42 cellular contexts compared by ENCODE assay signal in genomic region chr20:21377701-21378100, GRCh38. TPM values are rescaled to one million over a fixed set of nuclear protein-coding genes. Genes with fewer than 3 reads are reported as not detected.
"Had no signal": no experiment of that assay in that cellular context is flagged by ENCODE, and none has a peak within 500 bp of the region (broad histone marks: within the 10 kb centered on the region; RNA-seq: fewer than 3 reads in every experiment).

No MANE protein-coding gene starts in this region.

- FAIRE-seq: colon, endothelial cell of umbilical vein had no signal

- H3K27me3 Mint-ChIP-seq: activated CD4-positive, alpha-beta memory T cell treated with anti-CD3 and anti-CD28 coated beads for 36 hours; activated CD4-positive, alpha-beta T cell treated with anti-CD3 and anti-CD28 coated beads for 36 hours; activated CD4-positive, alpha-beta T cell treated with anti-CD3 and anti-CD28 coated beads, Interleukin-2, amount 10 ng/mL, durations not matched to agents 24 days and 14 days; activated CD8-positive, alpha-beta memory T cell treated with anti-CD3 and anti-CD28 coated beads, Interleukin-2, amount 10 ng/mL, durations not matched to agents 7 days and 5 days; activated naive CD4-positive, alpha-beta T cell treated with anti-CD3 and anti-CD28 coated beads, Interleukin-2, amount 10 ng/mL, durations not matched to agents 7 days and 5 days; activated naive CD8-positive, alpha-beta T cell treated with anti-CD3 and anti-CD28 coated beads, Interleukin-2, amount 10 ng/mL, durations not matched to agents 7 days and 5 days; activated T-cell treated with anti-CD3 and anti-CD28 coated beads, Interleukin-2, amount 50 U/mL, for 24 hours; brain; central memory CD8-positive, alpha-beta T cell; effector memory CD8-positive, alpha-beta T cell; T-cell had no signal

- H3K4me3 ChIP-seq: ascending aorta, breast epithelium, esophagus squamous epithelium, gastroesophageal sphincter had no signal

- H3K36me3 ChIP-seq: breast epithelium had no signal

- H3K4me3 Mint-ChIP-seq: activated CD4-positive, alpha-beta memory T cell treated with anti-CD3 and anti-CD28 coated beads for 36 hours; activated CD4-positive, alpha-beta T cell treated with anti-CD3 and anti-CD28 coated beads for 36 hours; activated CD4-positive, alpha-beta T cell treated with anti-CD3 and anti-CD28 coated beads, Interleukin-2, amount 10 ng/mL, durations not matched to agents 24 days and 14 days; activated CD8-positive, alpha-beta memory T cell treated with anti-CD3 and anti-CD28 coated beads, Interleukin-2, amount 10 ng/mL, durations not matched to agents 7 days and 5 days; activated CD8-positive, alpha-beta T cell treated with anti-CD3 and anti-CD28 coated beads, Interleukin-2, amount 10 ng/mL, durations not matched to agents 7 days and 5 days; activated naive CD4-positive, alpha-beta T cell treated with anti-CD3 and anti-CD28 coated beads, Interleukin-2, amount 10 ng/mL, durations not matched to agents 7 days and 5 days; activated naive CD8-positive, alpha-beta T cell treated with anti-CD3 and anti-CD28 coated beads, Interleukin-2, amount 10 ng/mL, durations not matched to agents 7 days and 5 days; activated T-cell treated with anti-CD3 and anti-CD28 coated beads, Interleukin-2, amount 50 U/mL, for 24 hours; activated T-cell treated with anti-CD3 and anti-CD28 coated beads, Interleukin-2, amount 50 U/mL, for 72 hours; brain; central memory CD8-positive, alpha-beta T cell; effector memory CD8-positive, alpha-beta T cell; T-cell; T-helper 1 cell treated with Interleukin-12 subunit alpha and Interleukin-12 subunit beta and Interleukin-4 antibody, amounts not matched to agents 30 μg/mL and 1 μg/mL, for 36 hours; T-helper 2 cell treated with Interferon-gamma antibody and Interleukin-4, amounts not matched to agents 5 μg/mL and 100 μg/mL, for 36 hours had no signal

- H3K9me3 ChIP-seq: ascending aorta, breast epithelium, esophagus squamous epithelium, gastroesophageal sphincter had no signal

- DNase-seq: activated CD4-positive, alpha-beta memory T cell treated with anti-CD3 and anti-CD28 coated beads for 36 hours; activated CD4-positive, alpha-beta T cell treated with anti-CD3 and anti-CD28 coated beads for 36 hours; activated CD4-positive, alpha-beta T cell treated with anti-CD3 and anti-CD28 coated beads, Interleukin-2, amount 10 ng/mL, durations not matched to agents 24 days and 14 days; activated CD4-positive, CD25-positive, alpha-beta regulatory T cell; activated CD4-positive, CD25-positive, alpha-beta regulatory T cell treated with anti-CD3 and anti-CD28 coated beads, Interleukin-2, amount 50 U/mL, for 72 hours; activated CD8-positive, alpha-beta memory T cell treated with anti-CD3 and anti-CD28 coated beads, Interleukin-2, amount 10 ng/mL, durations not matched to agents 7 days and 5 days; activated CD8-positive, alpha-beta memory T cell treated with anti-CD3 and anti-CD28 coated beads, Interleukin-2, amount 50 U/mL, for 4 hours; activated CD8-positive, alpha-beta T cell treated with anti-CD3 and anti-CD28 coated beads, Interleukin-2, amount 10 ng/mL, durations not matched to agents 7 days and 5 days; activated gamma-delta T cell; activated naive CD4-positive, alpha-beta T cell; activated naive CD4-positive, alpha-beta T cell treated with anti-CD3 and anti-CD28 coated beads, Interleukin-2, amount 10 ng/mL, durations not matched to agents 7 days and 5 days; activated naive CD8-positive, alpha-beta T cell treated with anti-CD3 and anti-CD28 coated beads, Interleukin-2, amount 10 ng/mL, durations not matched to agents 7 days and 5 days; activated T-cell treated with anti-CD3 and anti-CD28 coated beads, Interleukin-2, amount 50 U/mL, for 24 hours; activated T-cell treated with anti-CD3 and anti-CD28 coated beads, Interleukin-2, amount 50 U/mL, for 72 hours; cortex of kidney; dermis blood vessel endothelial cell; effector CD4-positive, alpha-beta T cell; effector memory CD8-positive, alpha-beta T cell; esophagus squamous epithelium; foreskin melanocyte; SW 1271; T-cell; T1000; WERI-Rb-1 had no signal

- H3K4me1 ChIP-seq: ascending aorta, esophagus squamous epithelium had no signal

- H3K27ac Mint-ChIP-seq: activated CD4-positive, alpha-beta memory T cell treated with anti-CD3 and anti-CD28 coated beads for 36 hours; activated CD4-positive, alpha-beta T cell treated with anti-CD3 and anti-CD28 coated beads for 36 hours; activated CD4-positive, alpha-beta T cell treated with anti-CD3 and anti-CD28 coated beads, Interleukin-2, amount 10 ng/mL, durations not matched to agents 24 days and 14 days; activated CD8-positive, alpha-beta memory T cell treated with anti-CD3 and anti-CD28 coated beads, Interleukin-2, amount 10 ng/mL, durations not matched to agents 7 days and 5 days; activated CD8-positive, alpha-beta T cell treated with anti-CD3 and anti-CD28 coated beads, Interleukin-2, amount 10 ng/mL, durations not matched to agents 7 days and 5 days; activated naive CD4-positive, alpha-beta T cell treated with anti-CD3 and anti-CD28 coated beads, Interleukin-2, amount 10 ng/mL, durations not matched to agents 7 days and 5 days; activated naive CD8-positive, alpha-beta T cell treated with anti-CD3 and anti-CD28 coated beads, Interleukin-2, amount 10 ng/mL, durations not matched to agents 7 days and 5 days; activated T-cell treated with anti-CD3 and anti-CD28 coated beads, Interleukin-2, amount 50 U/mL, for 24 hours; activated T-cell treated with anti-CD3 and anti-CD28 coated beads, Interleukin-2, amount 50 U/mL, for 72 hours; brain; effector memory CD8-positive, alpha-beta T cell; T-cell; T-helper 1 cell treated with Interleukin-12 subunit alpha and Interleukin-12 subunit beta and Interleukin-4 antibody, amounts not matched to agents 30 μg/mL and 1 μg/mL, for 36 hours; T-helper 2 cell treated with Interferon-gamma antibody and Interleukin-4, amounts not matched to agents 5 μg/mL and 100 μg/mL, for 36 hours had no signal

- H3K9me3 Mint-ChIP-seq: activated CD4-positive, alpha-beta memory T cell treated with anti-CD3 and anti-CD28 coated beads for 36 hours; activated CD4-positive, alpha-beta T cell treated with anti-CD3 and anti-CD28 coated beads, Interleukin-2, amount 10 ng/mL, durations not matched to agents 24 days and 14 days; activated naive CD4-positive, alpha-beta T cell treated with anti-CD3 and anti-CD28 coated beads, Interleukin-2, amount 10 ng/mL, durations not matched to agents 7 days and 5 days; activated naive CD4-positive, alpha-beta T cell treated with anti-CD3 and anti-CD28 coated beads, Interleukin-2, amount 50 U/mL, for 72 hours; activated naive CD8-positive, alpha-beta T cell treated with anti-CD3 and anti-CD28 coated beads, Interleukin-2, amount 10 ng/mL, durations not matched to agents 7 days and 5 days; activated T-cell treated with anti-CD3 and anti-CD28 coated beads, Interleukin-2, amount 50 U/mL, for 24 hours; activated T-cell treated with anti-CD3 and anti-CD28 coated beads, Interleukin-2, amount 50 U/mL, for 72 hours; brain; central memory CD8-positive, alpha-beta T cell; effector memory CD8-positive, alpha-beta T cell; T-cell; T-helper 1 cell treated with Interleukin-12 subunit alpha and Interleukin-12 subunit beta and Interleukin-4 antibody, amounts not matched to agents 30 μg/mL and 1 μg/mL, for 36 hours; T-helper 2 cell treated with Interferon-gamma antibody and Interleukin-4, amounts not matched to agents 5 μg/mL and 100 μg/mL, for 36 hours had no signal

- ATAC-seq: activated CD4-positive, alpha-beta T cell treated with anti-CD3 and anti-CD28 coated beads for 36 hours; activated CD8-positive, alpha-beta memory T cell treated with anti-CD3 and anti-CD28 coated beads, Interleukin-2, amount 10 ng/mL, durations not matched to agents 7 days and 5 days; activated CD8-positive, alpha-beta T cell treated with anti-CD3 and anti-CD28 coated beads, Interleukin-2, amount 10 ng/mL, durations not matched to agents 7 days and 5 days; activated naive CD4-positive, alpha-beta T cell treated with anti-CD3 and anti-CD28 coated beads, Interleukin-2, amount 50 U/mL, for 72 hours; activated T-cell treated with anti-CD3 and anti-CD28 coated beads, Interleukin-2, amount 50 U/mL, for 72 hours; effector memory CD8-positive, alpha-beta T cell; gastroesophageal sphincter; T-cell had no signal

- H3K4me1 Mint-ChIP-seq: activated CD8-positive, alpha-beta memory T cell treated with anti-CD3 and anti-CD28 coated beads, Interleukin-2, amount 10 ng/mL, durations not matched to agents 7 days and 5 days; activated naive CD4-positive, alpha-beta T cell treated with anti-CD3 and anti-CD28 coated beads, Interleukin-2, amount 10 ng/mL, durations not matched to agents 7 days and 5 days had no signal

- H3K27me3 ChIP-seq: ascending aorta, breast epithelium, esophagus squamous epithelium, gastroesophageal sphincter had no signal

- H3K27ac ChIP-seq: ascending aorta, breast epithelium, epithelial cell of prostate, esophagus squamous epithelium, gastroesophageal sphincter, WERI-Rb-1 had no signal

RNA-seq across cellular contexts. Expression of gene NKX2-4, which starts 19.6 kb away (rescaled TPM):
- total RNA-seq: activated CD4-positive, alpha-beta memory T cell treated with anti-CD3 and anti-CD28 coated beads for 36 hours; activated CD4-positive, alpha-beta T cell treated with anti-CD3 and anti-CD28 coated beads for 36 hours; activated CD4-positive, alpha-beta T cell treated with anti-CD3 and anti-CD28 coated beads, Interleukin-2, amount 10 ng/mL, durations not matched to agents 24 days and 14 days; activated CD8-positive, alpha-beta memory T cell treated with anti-CD3 and anti-CD28 coated beads for 36 hours; activated CD8-positive, alpha-beta memory T cell treated with anti-CD3 and anti-CD28 coated beads, Interleukin-2, amount 10 ng/mL, durations not matched to agents 7 days and 5 days; activated CD8-positive, alpha-beta T cell treated with anti-CD3 and anti-CD28 coated beads, Interleukin-2, amount 10 ng/mL, durations not matched to agents 7 days and 5 days; activated naive CD4-positive, alpha-beta T cell treated with anti-CD3 and anti-CD28 coated beads, Interleukin-2, amount 50 U/mL, for 72 hours; activated naive CD8-positive, alpha-beta T cell treated with anti-CD3 and anti-CD28 coated beads, Interleukin-2, amount 10 ng/mL, durations not matched to agents 7 days and 5 days; activated T-cell treated with anti-CD3 and anti-CD28 coated beads, Interleukin-2, amount 50 U/mL, for 72 hours; ascending aorta; breast epithelium; cardiac septum; cerebellum; dermis blood vessel endothelial cell; endothelial cell of umbilical vein; esophagus squamous epithelium; fibroblast of lung; fibroblast of villous mesenchyme; gastroesophageal sphincter; glomerular endothelial cell; T-cell had no signal
- polyA plus RNA-seq: endothelial cell of umbilical vein, esophagus, fibroblast of lung had no signal
